Comparison of ENCODE assay signal across 12 cellular contexts in genomic region chr2:156147594-156148330, GRCh38.
A peak's percentile ranks its signal among the peaks of the same experiment; 100 is the strongest.
DNase-seq lines count a peak whose midpoint lies in the region; ATAC-seq, FAIRE-seq and TF ChIP-seq lines count a peak whose summit lies in the region.
"Had no signal": no experiment of that assay in that cellular context is flagged by ENCODE, and none has a peak within 500 bp of the region (broad histone marks: within the 10 kb centered on the region; RNA-seq: fewer than 3 reads in every experiment).

No MANE protein-coding gene starts in this region.

- in situ Hi-C loops in GM13977 (cut with MboI; ENCODE audit: low pct_unique_long_range_greater_than_20kb, low sequenced_read_pairs, unreplicated experiment), result no loop called here
- in situ Hi-C loops in GM12878 (cut with MboI), result no loop called here

- SMC1A ChIA-PET in GM12878 (lab: Charles Lee; ENCODE audit: uncharacterized antibody, unreplicated experiment), result interaction anchor here (0.6 to 1.2 kb wide), 5 partner anchors 12 to 545 kb away, joined by 3 to 4 read pairs (median 3); no protein-coding TSS in a partner anchor

- no peak for TF ChIP-seq RAD21 in GM12878 (IDR thresholded peaks at IDR 0.05; ENCODE audit: insufficient read depth, low read depth, low read length)

- H3K4me3 ChIP-seq in GM12878, result no peak overlapping the region

- TF ChIP-seq EP300 in GM12878 (IDR thresholded peaks at IDR 0.05; ENCODE audit: borderline replicate concordance in 1 of 2, control insufficient read depth in 1 of 2, low read depth in 2 of 2, low read length in 2 of 2), result no peak

- peaks cover 3% of the 10 kb centered on the region for H3K27me3 Mint-ChIP-seq in activated CD4-positive, alpha-beta T cell treated with anti-CD3 and anti-CD28 coated beads, Interleukin-2, amount 10 ng/mL, durations not matched to agents 7 days and 5 days

- H2AFZ ChIP-seq in GM12878 (ENCODE audit: control insufficient read depth, low read depth, low read length), result no peak overlapping the region

- H3K27ac ChIP-seq in GM12878 (ENCODE audit: control insufficient read depth, insufficient read depth), result no peak overlapping the region

- POLR2A ChIA-PET in GM12878 (lab: Charles Lee), result no interaction called here
- POLR2A ChIA-PET in activated CD4-positive, alpha-beta T cell treated with anti-CD3 and anti-CD28 coated beads, Interleukin-2, amount 10 ng/mL, durations not matched to agents 7 days and 5 days (lab: Charles Lee), result no interaction called here

- no peak overlapping the region for H3K27ac Mint-ChIP-seq in activated CD4-positive, alpha-beta T cell treated with anti-CD3 and anti-CD28 coated beads, Interleukin-2, amount 10 ng/mL, durations not matched to agents 7 days and 5 days

- no peaks in the 10 kb centered on the region for H3K27me3 ChIP-seq in GM12878 (replicated peaks in 1 of 2; ENCODE audit: control insufficient read depth in 2 of 2, insufficient read depth in 2 of 2, low read length in 1 of 2)

- H3K36me3 Mint-ChIP-seq in activated CD4-positive, alpha-beta T cell treated with anti-CD3 and anti-CD28 coated beads, Interleukin-2, amount 10 ng/mL, durations not matched to agents 7 days and 5 days (ENCODE audit: low read depth), result no peaks in the 10 kb centered on the region

- no peaks in the 10 kb centered on the region for H3K9me3 Mint-ChIP-seq in activated CD4-positive, alpha-beta T cell treated with anti-CD3 and anti-CD28 coated beads, Interleukin-2, amount 10 ng/mL, durations not matched to agents 7 days and 5 days

- no peak for TF ChIP-seq POLR2A in GM12878 (IDR thresholded peaks at IDR 0.05; ENCODE audit: low read depth, low read length)

- intact Hi-C loops in GM12878 (cut with micrococcal nuclease; ENCODE audit: unreplicated experiment), result no loop called here
- intact Hi-C loops in left ventricle myocardium superior (cut with micrococcal nuclease), result no loop called here

- no peak overlapping the region for H3K9ac ChIP-seq in GM12878 (ENCODE audit: control insufficient read depth, insufficient read depth, low read length)

- no peaks in the 10 kb centered on the region for H3K36me3 ChIP-seq in GM12878 (ENCODE audit: control insufficient read depth in 2 of 2, insufficient read depth in 2 of 2, low read length in 1 of 2)

- H3K79me2 ChIP-seq in GM12878 (ENCODE audit: control insufficient read depth, insufficient read depth, low read length), result no peaks in the 10 kb centered on the region

- H4K20me1 ChIP-seq in GM12878 (ENCODE audit: control insufficient read depth, insufficient read depth), result no peaks in the 10 kb centered on the region

- no peak for FAIRE-seq in GM12878 (lab: Jason Lieb, UNC)
- FAIRE-seq: HTR-8/SVneo had no signal

- no TSS peak for BruUV-seq in GM12878 (replicated peaks; lab: Mats Ljungman, UMichigan)

- no peaks in the 10 kb centered on the region for H3K9me3 ChIP-seq in GM12878 (replicated peaks; ENCODE audit: control insufficient read depth, insufficient read depth, low read length)

- 9% methylated on average over 4 of the region's 4 CpGs for WGBS in GM12878 (ENCODE audit: insufficient coverage, insufficient replicate concordance, low lambda C conversion rate, missing lambda C conversion rate)

- no peak overlapping the region for H3K4me2 ChIP-seq in GM12878 (ENCODE audit: control insufficient read depth, insufficient read depth)

- DNase-seq in GM13977 (ENCODE audit: low spot score), result peak; percentile 28
- DNase-seq in GM12878 (ENCODE audit: low read depth, low spot score), result no peak
- no peak for DNase-seq in left ventricle myocardium superior
- DNase-seq in activated CD4-positive, alpha-beta T cell treated with anti-CD3 and anti-CD28 coated beads, Interleukin-2, amount 10 ng/mL, durations not matched to agents 7 days and 5 days, result no peak
- no peak for DNase-seq in T1000 (lab: John Stamatoyannopoulos, UW)
- no peak for DNase-seq in midbrain (lab: John Stamatoyannopoulos, UW)
- DNase-seq: NCI-H2171, posterior cingulate gyrus, T-helper 1 cell had no signal

- no peaks in the 10 kb centered on the region for H3K4me1 Mint-ChIP-seq in activated CD4-positive, alpha-beta T cell treated with anti-CD3 and anti-CD28 coated beads, Interleukin-2, amount 10 ng/mL, durations not matched to agents 7 days and 5 days

- TF ChIP-seq CTCF in GM13977 (IDR thresholded peaks at IDR 0.05; ENCODE audit: extremely low read depth, insufficient read depth, missing control alignments) (no peak), GM12878 (IDR thresholded peaks at IDR 0.05 in 2 of 3, conservative IDR thresholded peaks at IDR 0.05 in 1 of 3; ENCODE audit: control insufficient read depth in 2 of 3, extremely low read depth in 1 of 3, insufficient read depth in 1 of 3, low read depth in 3 of 3, low read length in 3 of 3) (no peak)

- peak; percentile 80 for ATAC-seq in GM21381 (IDR thresholded peaks at IDR 0.05; ENCODE audit: unreplicated experiment)
- ATAC-seq in HG03139 (IDR thresholded peaks at IDR 0.05; ENCODE audit: unreplicated experiment), result peak; percentile 65
- ATAC-seq in GM12878, result peak; percentile 89
- ATAC-seq in left ventricle myocardium superior, result no peak

- H3K4me3 Mint-ChIP-seq in activated CD4-positive, alpha-beta T cell treated with anti-CD3 and anti-CD28 coated beads, Interleukin-2, amount 10 ng/mL, durations not matched to agents 7 days and 5 days, result no peak overlapping the region

- CTCF ChIA-PET in GM12878 (lab: Yijun Ruan, JAX), result interaction anchor here (1.0 to 1.1 kb wide), 2 partner anchors 11 to 20 kb away, joined by 3 read pairs; no protein-coding TSS in a partner anchor
- CTCF ChIA-PET in activated CD4-positive, alpha-beta T cell treated with anti-CD3 and anti-CD28 coated beads, Interleukin-2, amount 10 ng/mL, durations not matched to agents 7 days and 5 days (lab: Charles Lee), result no interaction called here

- no peaks in the 10 kb centered on the region for H3K4me1 ChIP-seq in GM12878 (ENCODE audit: control insufficient read depth, insufficient read depth, low read length)

- RAD21 ChIA-PET in GM12878 (lab: Charles Lee; ENCODE audit: unreplicated experiment), result interaction anchor here (0.5 kb wide), 1 partner anchor 380 kb away, joined by 3 read pairs; no protein-coding TSS in a partner anchor

TF ChIP-seq in GM12878, 131 proteins besides CTCF, POLR2A, EP300 and RAD21 (continues in another document):
- TF ChIP-seq ETV6 (conservative IDR thresholded peaks at IDR 0.05 in 1 of 2, IDR thresholded peaks at IDR 0.05 in 1 of 2; ENCODE audit: borderline replicate concordance in 1 of 2, low read depth in 1 of 2) (0 out of 4 replicates have a peak, but pooled peaks of 1 of the 2 experiments have one; percentile 32), NFIC (IDR thresholded peaks at IDR 0.05; ENCODE audit: low read depth, low read length) (peak; percentile 81; the same call in 1 of the 2 replicates), PKNOX1 (IDR thresholded peaks at IDR 0.05) (no peak), TCF7 (IDR thresholded peaks at IDR 0.05; ENCODE audit: borderline replicate concordance) (peak; percentile 46; the same call in 1 of the 2 replicates), FOXM1 (IDR thresholded peaks at IDR 0.05; ENCODE audit: low read depth, low read length) (peak; percentile 47; the same call in 1 of the 2 replicates), ZBTB40 (IDR thresholded peaks at IDR 0.05; ENCODE audit: borderline replicate concordance) (no peak), CBFB (IDR thresholded peaks at IDR 0.05; ENCODE audit: low read depth) (no peak), IRF4 (IDR thresholded peaks at IDR 0.05; ENCODE audit: low read depth, low read length) (0 out of 2 replicates have a peak, but pooled peaks have one; percentile 28), ZNF274 (IDR thresholded peaks at IDR 0.05; ENCODE audit: insufficient read depth, insufficient read length) (no peak), GABPA (IDR thresholded peaks at IDR 0.05; ENCODE audit: low read depth) (no peak), CHD4 (IDR thresholded peaks at IDR 0.05) (no peak), RB1 (IDR thresholded peaks at IDR 0.05; ENCODE audit: borderline replicate concordance) (no peak)
